Comparison of ENCODE assay signal across 12 cellular contexts in the genomic region with DNA sequence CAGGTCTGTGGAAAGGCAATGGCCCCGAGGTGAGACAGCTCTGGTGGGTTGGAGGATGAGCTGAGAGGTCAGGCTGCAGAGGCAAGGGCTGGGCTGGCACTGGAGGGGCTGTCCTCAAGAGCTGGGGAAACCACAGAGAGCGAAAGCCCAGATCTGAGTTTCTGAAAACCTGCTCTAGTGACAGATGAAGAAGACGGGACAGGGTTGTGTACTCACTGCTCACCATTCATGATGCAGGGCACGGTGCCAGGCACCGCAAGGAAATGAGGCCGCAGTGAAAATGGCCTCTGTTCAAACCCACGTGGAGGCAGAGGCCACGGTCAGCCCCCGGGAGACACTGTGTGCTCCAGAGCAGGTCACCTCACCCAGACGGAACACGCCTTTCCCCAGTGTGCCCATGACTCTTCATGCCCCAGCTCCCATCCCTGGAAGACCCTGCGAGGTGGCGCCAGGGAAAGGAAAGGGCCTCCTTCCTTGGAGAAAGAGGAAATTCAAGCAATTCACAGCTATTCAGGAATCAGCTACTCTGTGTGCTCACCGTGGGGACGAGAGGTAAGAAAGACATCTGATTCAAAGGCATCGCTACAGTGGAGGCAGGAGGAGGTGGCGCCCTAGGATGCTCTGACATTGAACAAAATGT. TPM values are rescaled to one million over a fixed set of nuclear protein-coding genes. Genes with fewer than 3 reads are reported as not detected.
DNase-seq lines count a peak whose midpoint lies in the region; ATAC-seq and TF ChIP-seq lines count a peak whose summit lies in the region.
"Had no signal": no experiment of that assay in that cellular context is flagged by ENCODE, and none has a peak within 500 bp of the region (broad histone marks: within the 10 kb centered on the region; RNA-seq: fewer than 3 reads in every experiment).

No MANE protein-coding gene starts in this region.

- peak overlapping the region; percentile 3 for H3K4me3 Mint-ChIP-seq in T-helper 1 cell treated with Interleukin-12 subunit alpha and Interleukin-12 subunit beta and Interleukin-4 antibody, amounts not matched to agents 30 μg/mL and 1 μg/mL, for 36 hours
- H3K4me3 Mint-ChIP-seq in natural killer cell: peak overlapping the region; percentile 73
- H3K4me3 Mint-ChIP-seq: H9 had no signal

- peak; percentile 52 for ATAC-seq in GM19452 (IDR thresholded peaks at IDR 0.05; ENCODE audit: unreplicated experiment)
- peak; percentile 59 to 84 (median 75) for ATAC-seq in natural killer cell

- intact Hi-C loops in natural killer cell (cut with micrococcal nuclease): no loop called here

- no peak for DNase-seq in T-helper 1 cell
- peak; percentile 72 for DNase-seq in RPMI7951 (ENCODE audit: low read depth)
- DNase-seq in natural killer cell: no peak
- DNase-seq in globus pallidus (ENCODE audit: low spot score): no peak
- no peak for DNase-seq in H4 (ENCODE audit: low spot score)
- no peak for DNase-seq in activated CD4-positive, CD25-positive, alpha-beta regulatory T cell treated with anti-CD3 and anti-CD28 coated beads, Interleukin-2, amount 50 U/mL, for 72 hours
- DNase-seq: Calu3, H9, mammary epithelial cell, occipital lobe had no signal

- no peaks in the 10 kb centered on the region for H3K36me3 Mint-ChIP-seq in T-helper 1 cell treated with Interleukin-12 subunit alpha and Interleukin-12 subunit beta and Interleukin-4 antibody, amounts not matched to agents 30 μg/mL and 1 μg/mL, for 36 hours (ENCODE audit: low read depth)
- no peaks in the 10 kb centered on the region for H3K36me3 Mint-ChIP-seq in natural killer cell

- peaks cover 5% of the 10 kb centered on the region for H3K27me3 Mint-ChIP-seq in T-helper 1 cell treated with Interleukin-12 subunit alpha and Interleukin-12 subunit beta and Interleukin-4 antibody, amounts not matched to agents 30 μg/mL and 1 μg/mL, for 36 hours (ENCODE audit: low read depth)
- peaks cover 10 to 15% of the 10 kb centered on the region in 2 donors for H3K27me3 Mint-ChIP-seq in natural killer cell (ENCODE audit: low read depth in 2 of 2)

- H3K9me3 Mint-ChIP-seq in T-helper 1 cell treated with Interleukin-12 subunit alpha and Interleukin-12 subunit beta and Interleukin-4 antibody, amounts not matched to agents 30 μg/mL and 1 μg/mL, for 36 hours: no peaks in the 10 kb centered on the region
- H3K9me3 Mint-ChIP-seq in natural killer cell: no peaks in the 10 kb centered on the region

- peak overlapping the region; percentile 26 for H3K27ac Mint-ChIP-seq in T-helper 1 cell treated with Interleukin-12 subunit alpha and Interleukin-12 subunit beta and Interleukin-4 antibody, amounts not matched to agents 30 μg/mL and 1 μg/mL, for 36 hours
- peak overlapping the region; percentile 46 to 72 for H3K27ac Mint-ChIP-seq in natural killer cell
- H3K27ac Mint-ChIP-seq: H9 had no signal

- peaks cover 10% of the 10 kb centered on the region for H3K4me1 Mint-ChIP-seq in T-helper 1 cell treated with Interleukin-12 subunit alpha and Interleukin-12 subunit beta and Interleukin-4 antibody, amounts not matched to agents 30 μg/mL and 1 μg/mL, for 36 hours (ENCODE audit: low read depth)
- H3K4me1 Mint-ChIP-seq in natural killer cell: peaks cover 20 to 26% of the 10 kb centered on the region in 2 donors

- TF ChIP-seq CTCF in natural killer cell (IDR thresholded peaks at IDR 0.05): no peak

RNA-seq across cellular contexts. Expression of a gene that starts 24.3 kb away (rescaled TPM):
- total RNA-seq in RPMI7951 (2014; rRNA removed; shearing (Covaris generic)): 82.1 and 84.3 TPM in 2 replicates
- 100 to 1,000 TPM; 185 to 209 (median 191) TPM for total RNA-seq in natural killer cell
- 57.8 and 80.4 TPM in 2 replicates for total RNA-seq in H4 (2014; rRNA removed; shearing (Covaris generic))
